Comparison of ENCODE assay signal across 14 cellular contexts in genomic region chr6:151229401-151230276, GRCh38. TPM values are rescaled to one million over a fixed set of nuclear protein-coding genes. Genes with fewer than 3 reads are reported as not detected.
A peak's percentile ranks its signal among the peaks of the same experiment; 100 is the strongest.
DNase-seq lines count a peak whose midpoint lies in the region; ATAC-seq and TF ChIP-seq lines count a peak whose summit lies in the region.
"Had no signal": no experiment of that assay in that cellular context is flagged by ENCODE, and none has a peak within 500 bp of the region (broad histone marks: within the 10 kb centered on the region; RNA-seq: fewer than 3 reads in every experiment).

No MANE protein-coding gene starts in this region.

- CTCF ChIA-PET in activated CD8-positive, alpha-beta memory T cell treated with anti-CD3 and anti-CD28 coated beads, Interleukin-2, amount 10 ng/mL, durations not matched to agents 7 days and 5 days (lab: Charles Lee), result interaction anchor here (0.7 to 1.5 kb wide), 3 partner anchors 11 to 94 kb away, joined by 3 to 4 read pairs (median 3); no protein-coding TSS in a partner anchor

- H3K36me3 Mint-ChIP-seq in activated CD8-positive, alpha-beta memory T cell treated with anti-CD3 and anti-CD28 coated beads, Interleukin-2, amount 10 ng/mL, durations not matched to agents 7 days and 5 days, result no peaks in the 10 kb centered on the region
- no peaks in the 10 kb centered on the region for H3K36me3 Mint-ChIP-seq in neural progenitor cell
- H3K36me3 Mint-ChIP-seq: brain, immature natural killer cell had no signal

- intact Hi-C loops in heart right ventricle (cut with DNase I), result no loop called here

- H3K9ac ChIP-seq in HUES64 (ENCODE audit: low read depth, low read length) (no peak overlapping the region), neural progenitor cell (no peak overlapping the region)

- H3K4me1 Mint-ChIP-seq in activated CD8-positive, alpha-beta memory T cell treated with anti-CD3 and anti-CD28 coated beads, Interleukin-2, amount 10 ng/mL, durations not matched to agents 7 days and 5 days, result peaks cover 11% of the 10 kb centered on the region
- H3K4me1 Mint-ChIP-seq in neural progenitor cell, result no peaks in the 10 kb centered on the region
- H3K4me1 Mint-ChIP-seq: brain, immature natural killer cell, T-helper 17 cell had no signal

- H3K4me1 ChIP-seq in HUES64 (ENCODE audit: insufficient read depth, low read length) (peaks cover 9% of the 10 kb centered on the region; the same call in 1 of the 2 replicates), neural progenitor cell (no peaks in the 10 kb centered on the region), heart right ventricle (no peaks in the 10 kb centered on the region)

- H2AFZ ChIP-seq in neural progenitor cell (replicated peaks), result peak overlapping the region; percentile 55

- no peak overlapping the region for H3K4me2 ChIP-seq in neural progenitor cell

- peaks cover 2% of the 10 kb centered on the region for H3K9me3 Mint-ChIP-seq in activated CD8-positive, alpha-beta memory T cell treated with anti-CD3 and anti-CD28 coated beads, Interleukin-2, amount 10 ng/mL, durations not matched to agents 7 days and 5 days (ENCODE audit: low read depth)
- no peaks in the 10 kb centered on the region for H3K9me3 Mint-ChIP-seq in neural progenitor cell
- H3K9me3 Mint-ChIP-seq: brain, immature natural killer cell had no signal

- no peaks in the 10 kb centered on the region for H4K20me1 ChIP-seq in neural progenitor cell (ENCODE audit: low read depth)

- no peak overlapping the region for H3K27ac Mint-ChIP-seq in activated CD8-positive, alpha-beta memory T cell treated with anti-CD3 and anti-CD28 coated beads, Interleukin-2, amount 10 ng/mL, durations not matched to agents 7 days and 5 days
- no peak overlapping the region for H3K27ac Mint-ChIP-seq in neural progenitor cell
- H3K27ac Mint-ChIP-seq: brain, immature natural killer cell, T-helper 17 cell had no signal

- H3K27me3 ChIP-seq in HUES64 (ENCODE audit: insufficient read depth, low read length) (no peaks in the 10 kb centered on the region), neural progenitor cell (no peaks in the 10 kb centered on the region), H7 (ENCODE audit: control insufficient read depth, insufficient read depth, low read length) (no peaks in the 10 kb centered on the region), heart right ventricle (no peaks in the 10 kb centered on the region)
- H3K27me3 ChIP-seq: ovary had no signal

- peak; percentile 36 for ATAC-seq in activated CD8-positive, alpha-beta memory T cell treated with anti-CD3 and anti-CD28 coated beads, Interleukin-2, amount 10 ng/mL, durations not matched to agents 7 days and 5 days
- ATAC-seq in GM21737 (IDR thresholded peaks at IDR 0.05; ENCODE audit: unreplicated experiment) (no peak), heart right ventricle (no peak)
- ATAC-seq: T-helper 17 cell had no signal

- H3K79me2 ChIP-seq in neural progenitor cell (ENCODE audit: low read depth), result no peaks in the 10 kb centered on the region

- H3K9me3 ChIP-seq in HUES64 (ENCODE audit: insufficient read depth, low read depth, low read length) (no peaks in the 10 kb centered on the region), neural progenitor cell (ENCODE audit: low read depth) (no peaks in the 10 kb centered on the region), heart right ventricle (no peaks in the 10 kb centered on the region)
- H3K9me3 ChIP-seq: ovary had no signal

- no peaks in the 10 kb centered on the region for H3F3A ChIP-seq in neural progenitor cell (ENCODE audit: low read depth)

- H3K27ac ChIP-seq in HUES64 (ENCODE audit: low read depth, low read length) (peak overlapping the region; percentile 76), neural progenitor cell (no peak overlapping the region), heart right ventricle (no peak overlapping the region)
- H3K27ac ChIP-seq: ovary had no signal

- H3K4me3 Mint-ChIP-seq in activated CD8-positive, alpha-beta memory T cell treated with anti-CD3 and anti-CD28 coated beads, Interleukin-2, amount 10 ng/mL, durations not matched to agents 7 days and 5 days, result no peak overlapping the region
- H3K4me3 Mint-ChIP-seq in neural progenitor cell, result no peak overlapping the region
- H3K4me3 Mint-ChIP-seq: brain, immature natural killer cell, T-helper 17 cell had no signal

- peaks cover 20% of the 10 kb centered on the region for H3K27me3 Mint-ChIP-seq in activated CD8-positive, alpha-beta memory T cell treated with anti-CD3 and anti-CD28 coated beads, Interleukin-2, amount 10 ng/mL, durations not matched to agents 7 days and 5 days
- peaks cover 2% of the 10 kb centered on the region for H3K27me3 Mint-ChIP-seq in neural progenitor cell (ENCODE audit: insufficient read depth, low read depth)
- H3K27me3 Mint-ChIP-seq: brain had no signal

- H3K4me3 ChIP-seq in HUES64 (ENCODE audit: low read length) (no peak overlapping the region), neural progenitor cell (no peak overlapping the region), H7 (ENCODE audit: insufficient read depth, low read depth, low read length) (no peak overlapping the region), heart right ventricle (no peak overlapping the region)
- H3K4me3 ChIP-seq: ovary had no signal

- TF ChIP-seq CTCF in neural progenitor cell (IDR thresholded peaks at IDR 0.05), result no peak
- no peak for TF ChIP-seq CTCF in heart right ventricle (IDR thresholded peaks at IDR 0.05)

- 88% methylated on average over 11 of the region's 11 CpGs for WGBS in HUES64
- WGBS in heart right ventricle, 2 donors, result 86 to 91% methylated on average over 11 of the region's 11 CpGs

- H3K36me3 ChIP-seq in HUES64 (ENCODE audit: insufficient read depth, low read length) (no peaks in the 10 kb centered on the region), neural progenitor cell (no peaks in the 10 kb centered on the region), H7 (replicated peaks; ENCODE audit: control insufficient read depth, insufficient read depth, low read length) (no peaks in the 10 kb centered on the region), heart right ventricle (no peaks in the 10 kb centered on the region)
- H3K36me3 ChIP-seq: ovary had no signal

- DNase-seq in CD1c-positive myeloid dendritic cell (ENCODE audit: extremely low spot score) (peak; percentile 91), neural progenitor cell (ENCODE audit: low spot score) (no peak), H7 (no peak), HK-2 (ENCODE audit: unreplicated experiment) (no peak), heart right ventricle (no peak)
- DNase-seq in activated CD8-positive, alpha-beta memory T cell treated with anti-CD3 and anti-CD28 coated beads, Interleukin-2, amount 10 ng/mL, durations not matched to agents 7 days and 5 days, result peak; percentile 79
- DNase-seq: immature natural killer cell, NCI-H187, NCI-H69, ovary, T-helper 17 cell had no signal

RNA-seq across cellular contexts. Expression of gene AKAP12, which starts 10.1 kb away (rescaled TPM):
- 44.8 TPM for polyA plus RNA-seq in HUES64 (2013, experiment 1 of 2)
- 49.1 TPM for polyA plus RNA-seq in HUES64 (2013, experiment 2 of 2)
- under 1 TPM; 0.75 to 0.85 TPM for total RNA-seq in activated CD8-positive, alpha-beta memory T cell treated with anti-CD3 and anti-CD28 coated beads, Interleukin-2, amount 10 ng/mL, durations not matched to agents 7 days and 5 days
- 60.8 and 81.3 TPM in 2 replicates for total RNA-seq in neural progenitor cell (ENCODE audit: low replicate concordance)
- total RNA-seq in H7 (2014; rRNA removed; shearing (Covaris generic)), result 33.7 and 50.7 TPM in 2 replicates
- total RNA-seq in heart right ventricle, result 10 to 100 TPM in 9 of 10 donors, 1 to 10 TPM in 1; 9.9 to 43.3 (median 13.2) TPM
- polyA plus RNA-seq in heart right ventricle, result 1 to 10 TPM; 5.7 to 6.0 TPM

Comparison
In these comparisons a context has a peak if more than half of its experiments do, and no peak if none do; other contexts are left out.
1. DNase-seq: peak in CD1c-positive myeloid dendritic cell (single experiment) and activated CD8-positive, alpha-beta memory T cell treated with anti-CD3 and anti-CD28 coated beads, Interleukin-2, amount 10 ng/mL, durations not matched to agents 7 days and 5 days (single experiment); none in neural progenitor cell (single experiment), H7 (single experiment), HK-2 (single experiment) and heart right ventricle (0 of 2).
2. RNA of gene AKAP12, which starts 10.1 kb away (total RNA-seq): 60.8 to 81.3 TPM in neural progenitor cell, 33.7 to 50.7 TPM in H7 and 9.9 to 43.3 TPM in heart right ventricle; 0.75 to 0.85 TPM in activated CD8-positive, alpha-beta memory T cell treated with anti-CD3 and anti-CD28 coated beads, Interleukin-2, amount 10 ng/mL, durations not matched to agents 7 days and 5 days; every median in the first group is over 4 times any median in the second.